22 cellular contexts compared by ENCODE assay signal in genomic region chr1:112971006-112971405, GRCh38. TPM values are rescaled to one million over a fixed set of nuclear protein-coding genes. Genes with fewer than 3 reads are reported as not detected.
DNase-seq lines count a peak whose midpoint lies in the region; ATAC-seq, FAIRE-seq and TF ChIP-seq lines count a peak whose summit lies in the region.
"Had no signal": no experiment of that assay in that cellular context is flagged by ENCODE, and none has a peak within 500 bp of the region (broad histone marks: within the 10 kb centered on the region; RNA-seq: fewer than 3 reads in every experiment).

No MANE protein-coding gene starts in this region.

- intact Hi-C loops in right lobe of liver (cut with DNase I), result no loop called here

- no peak overlapping the region for H3K9ac ChIP-seq in GM23248
- no peak overlapping the region for H3K9ac ChIP-seq in astrocyte (ENCODE audit: low read length)
- H3K9ac ChIP-seq: KMS-11 had no signal

- H2AFZ ChIP-seq in GM23248 (no peak overlapping the region), astrocyte (ENCODE audit: low read depth, low read length) (no peak overlapping the region)

- H3K79me2 ChIP-seq in GM23248 (ENCODE audit: insufficient read depth), result peaks cover 36% of the 10 kb centered on the region
- H3K79me2 ChIP-seq in astrocyte (ENCODE audit: insufficient read depth, low read length), result no peaks in the 10 kb centered on the region

- no peaks in the 10 kb centered on the region for H3K9me2 ChIP-seq in GM23248 (ENCODE audit: insufficient read depth)

- peaks cover 24% of the 10 kb centered on the region for H3K36me3 Mint-ChIP-seq in astrocyte (ENCODE audit: low read depth, unreplicated experiment)

- peaks cover 22% of the 10 kb centered on the region for H3K36me3 ChIP-seq in GM23248 (ENCODE audit: low read depth)
- peaks cover 13% of the 10 kb centered on the region for H3K36me3 ChIP-seq in astrocyte (ENCODE audit: insufficient read depth, low read length)
- H3K36me3 ChIP-seq in right lobe of liver, result peaks cover 0 to 14% (median 0%) of the 10 kb centered on the region in 4 donors

- 0 out of 2 replicates have a peak overlapping the region, but pooled peaks have one; percentile 12 for H3K27ac ChIP-seq in GM23248
- no peak overlapping the region for H3K27ac ChIP-seq in astrocyte (ENCODE audit: low read depth, low read length)
- no peak overlapping the region for H3K27ac ChIP-seq in right lobe of liver
- H3K27ac ChIP-seq: KMS-11, Peyer's patch had no signal

- TF ChIP-seq CTCF in AG10803 (conservative IDR thresholded peaks at IDR 0.05; ENCODE audit: low read length) (no peak), astrocyte (IDR thresholded peaks at IDR 0.05; ENCODE audit: insufficient read depth, low read depth, low read length) (no peak), fibroblast of the aortic adventitia (IDR thresholded peaks at IDR 0.05; ENCODE audit: insufficient read depth, low read length) (no peak), right lobe of liver (IDR thresholded peaks at IDR 0.05) (no peak)

- H3K27me3 ChIP-seq in GM23248 (replicated peaks; ENCODE audit: insufficient read depth) (no peaks in the 10 kb centered on the region), astrocyte (ENCODE audit: insufficient read depth, low read length) (no peaks in the 10 kb centered on the region), right lobe of liver (no peaks in the 10 kb centered on the region)
- H3K27me3 ChIP-seq: Peyer's patch had no signal

- no peak overlapping the region for H3K4me3 ChIP-seq in AG10803 (ENCODE audit: low read length)
- no peak overlapping the region for H3K4me3 ChIP-seq in GM23248
- no peak overlapping the region for H3K4me3 ChIP-seq in astrocyte (ENCODE audit: insufficient read depth, low read depth, low read length)
- no peak overlapping the region for H3K4me3 ChIP-seq in fibroblast of the aortic adventitia (ENCODE audit: low read depth, low read length)
- no peak overlapping the region for H3K4me3 ChIP-seq in right lobe of liver
- H3K4me3 ChIP-seq: Peyer's patch had no signal

- H3K4me1 Mint-ChIP-seq in astrocyte (ENCODE audit: low read depth, unreplicated experiment), result peaks cover 3% of the 10 kb centered on the region

- DNase-seq in AG10803 (ENCODE audit: low read depth) (peak; percentile 49), GM23248 (peak; percentile 65), astrocyte (ENCODE audit: low read depth) (peak; percentile 65), fibroblast of the aortic adventitia (ENCODE audit: low read depth) (peak; percentile 13), right lobe of liver (no peak), C1 segment of cervical spinal cord (lab: John Stamatoyannopoulos, UW) (no peak)
- DNase-seq in activated CD4-positive, CD25-positive, alpha-beta regulatory T cell treated with anti-CD3 and anti-CD28 coated beads, Interleukin-2, amount 50 U/mL, for 72 hours, result no peak
- DNase-seq: 8988T, COR-L47, GF-D8, GOT3, HCEC 1CT, NCI-H1105, NCI-H146, NCI-H2081, NCI-H2171, NCI-H524 treated with DMSO at 0.1 percent for 48 hours, Peyer's patch had no signal

- H3K27me3 Mint-ChIP-seq in astrocyte (ENCODE audit: low read depth, unreplicated experiment), result no peaks in the 10 kb centered on the region

- FAIRE-seq in astrocyte (lab: Jason Lieb, UNC), result no peak
- FAIRE-seq: HTR-8/SVneo had no signal

- H3K4me1 ChIP-seq in GM23248 (ENCODE audit: insufficient read depth), result peaks cover 10% of the 10 kb centered on the region; the same call in 1 of the 2 replicates
- no peaks in the 10 kb centered on the region for H3K4me1 ChIP-seq in astrocyte (ENCODE audit: insufficient read depth, low read length)
- H3K4me1 ChIP-seq in right lobe of liver, result no peaks in the 10 kb centered on the region
- H3K4me1 ChIP-seq: Peyer's patch had no signal

- in situ Hi-C loops in GM23248 (cut with MboI), result no loop called here

- H3K9me3 Mint-ChIP-seq in astrocyte (ENCODE audit: unreplicated experiment), result peaks cover 1% of the 10 kb centered on the region

- H4K20me1 ChIP-seq in GM23248 (ENCODE audit: insufficient read depth) (no peaks in the 10 kb centered on the region), astrocyte (ENCODE audit: insufficient read depth, low read length) (peaks cover 5% of the 10 kb centered on the region)

- H3K27ac Mint-ChIP-seq in astrocyte (ENCODE audit: unreplicated experiment), result no peak overlapping the region

- no peak for TF ChIP-seq POLR2A in right lobe of liver (IDR thresholded peaks at IDR 0.05)

- H3K9me3 ChIP-seq in GM23248 (ENCODE audit: low read depth), result no peaks in the 10 kb centered on the region
- no peaks in the 10 kb centered on the region for H3K9me3 ChIP-seq in astrocyte (ENCODE audit: insufficient read depth, low read depth, low read length)
- no peaks in the 10 kb centered on the region for H3K9me3 ChIP-seq in right lobe of liver
- H3K9me3 ChIP-seq: Peyer's patch had no signal

- H3K4me2 ChIP-seq in GM23248 (ENCODE audit: unreplicated experiment) (no peak overlapping the region), astrocyte (ENCODE audit: low read length) (no peak overlapping the region)
- H3K4me2 ChIP-seq: KMS-11 had no signal

- 29 to 31% methylated on average over 1 of the region's 1 CpG for WGBS in GM23248 (ENCODE audit: low coverage in 1 of 2, low lambda C conversion rate in 2 of 2, missing lambda C conversion rate in 2 of 2), 2 experiments
- WGBS in right lobe of liver (ENCODE audit: insufficient coverage, low coverage, low lambda C conversion rate, missing lambda C conversion rate), result 83% methylated on average over 1 of the region's 1 CpG

- peaks cover 8% of the 10 kb centered on the region; the same call in 1 of the 2 replicates for H3F3A ChIP-seq in GM23248 (ENCODE audit: insufficient read depth)

- no peak overlapping the region for H3K4me3 Mint-ChIP-seq in astrocyte (ENCODE audit: unreplicated experiment)

- no peak for ATAC-seq in GM18861 (IDR thresholded peaks at IDR 0.05; ENCODE audit: unreplicated experiment)
- ATAC-seq in right lobe of liver, result no peak
- ATAC-seq: SK-N-SH treated with all-trans-retinoic acid at 6 μM for 48 hours had no signal

RNA-seq across cellular contexts. Expression of gene SLC16A1, which starts 15.0 kb away (rescaled TPM):
- 153 and 178 TPM in 2 replicates for total RNA-seq in GM23248 (2014; rRNA removed; shearing (Covaris generic))
- 97.5 and 99.9 TPM in 2 replicates for polyA plus RNA-seq in GM23248 (2016; fragmentation: Nextera tagmentation; extraction: Ambion mirVana)
- 140 and 153 TPM in 2 replicates for total RNA-seq in astrocyte
- 65.5 and 71.9 TPM in 2 replicates for total RNA-seq in fibroblast of the aortic adventitia (ENCODE audit: low replicate concordance)
- 10 to 100 TPM; 26.1 to 81.9 (median 55.2) TPM for total RNA-seq in right lobe of liver

Comparison
In these comparisons a context has a peak if more than half of its experiments do, and no peak if none do; other contexts are left out.
1. DNase-seq: peak in AG10803 (single experiment), GM23248 (single experiment), astrocyte (single experiment) and fibroblast of the aortic adventitia (single experiment); none in activated CD4-positive, CD25-positive, alpha-beta regulatory T cell treated with anti-CD3 and anti-CD28 coated beads, Interleukin-2, amount 50 U/mL, for 72 hours (single experiment), right lobe of liver (0 of 3) and C1 segment of cervical spinal cord (0 of 14).